Comparison of ENCODE assay signal across 14 cellular contexts in the genomic region with DNA sequence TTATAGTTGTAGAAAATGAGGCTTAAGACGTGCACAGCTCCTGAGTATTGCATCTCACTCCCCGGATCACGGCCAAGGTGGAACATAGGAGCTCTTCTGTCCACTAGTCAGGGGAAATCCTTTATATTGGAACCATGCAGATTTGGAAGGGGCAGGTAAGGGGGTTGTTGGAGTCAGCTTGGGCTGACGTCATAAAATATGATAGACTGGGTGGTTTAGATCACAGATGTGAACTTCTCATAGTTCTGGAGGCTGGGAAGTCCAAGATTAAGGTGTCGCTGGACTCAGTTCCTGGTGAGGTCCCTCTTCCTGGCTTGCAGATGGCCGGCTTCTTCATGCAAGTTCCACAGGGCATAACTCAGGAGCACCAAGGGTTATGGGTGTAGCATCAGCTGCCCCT. TPM values are rescaled to one million over a fixed set of nuclear protein-coding genes. Genes with fewer than 3 reads are reported as not detected.
A peak's percentile ranks its signal among the peaks of the same experiment; 100 is the strongest.
DNase-seq lines count a peak whose midpoint lies in the region; ATAC-seq and TF ChIP-seq lines count a peak whose summit lies in the region.
"Had no signal": no experiment of that assay in that cellular context is flagged by ENCODE, and none has a peak within 500 bp of the region (broad histone marks: within the 10 kb centered on the region; RNA-seq: fewer than 3 reads in every experiment).

No MANE protein-coding gene starts in this region.

- intact Hi-C loops in Caco-2 (cut with micrococcal nuclease; ENCODE audit: unreplicated experiment), result no loop called here

- peaks cover 8 to 61% (median 36%) of the 10 kb centered on the region in 10 experiments for H3K4me1 ChIP-seq in BLaER1 treated with 17β-estradiol and CSF1 and Interleukin-3, amounts not matched to agents 10 nM and 100 nM
- peaks cover 42% of the 10 kb centered on the region for H3K4me1 ChIP-seq in Caco-2

- no peaks in the 10 kb centered on the region for H3K36me3 ChIP-seq in BLaER1 treated with 17β-estradiol and CSF1 and Interleukin-3, amounts not matched to agents 10 nM and 100 nM
- peaks cover 2% of the 10 kb centered on the region; the same call in 1 of the 2 replicates for H3K36me3 ChIP-seq in Caco-2 (ENCODE audit: control insufficient read depth, insufficient read depth, low read length)

- peaks cover 32% of the 10 kb centered on the region for H3K4me1 Mint-ChIP-seq in Caco-2 (ENCODE audit: low read depth, unreplicated experiment)
- H3K4me1 Mint-ChIP-seq in neural crest cell, result peaks cover 42% of the 10 kb centered on the region
- H3K4me1 Mint-ChIP-seq in activated T-helper 17 cell treated with anti-CD3 and anti-CD28 coated beads, Interleukin-2, amount 50 U/mL, for 72 hours, result no peaks in the 10 kb centered on the region

- H3K27ac Mint-ChIP-seq in Caco-2 (ENCODE audit: unreplicated experiment), result peak overlapping the region; percentile 12
- H3K27ac Mint-ChIP-seq in neural crest cell (ENCODE audit: unreplicated experiment), result peak overlapping the region; percentile 10
- H3K27ac Mint-ChIP-seq in activated T-helper 17 cell treated with anti-CD3 and anti-CD28 coated beads, Interleukin-2, amount 50 U/mL, for 72 hours, result no peak overlapping the region
- H3K27ac Mint-ChIP-seq: CD4-positive, alpha-beta memory T cell; GM23338; H9 had no signal

- TF ChIP-seq CTCF in Caco-2 (IDR thresholded peaks at IDR 0.05; ENCODE audit: insufficient read depth in 1 of 2, low read depth in 1 of 2, low read length in 1 of 2, severe bottlenecking in 1 of 2, unreplicated experiment in 1 of 2) (no peak), neural crest cell (conservative IDR thresholded peaks at IDR 0.05) (no peak), GM10266 (IDR thresholded peaks at IDR 0.05; ENCODE audit: control insufficient read depth, insufficient read depth, low read depth, missing control alignments) (no peak)

- no peak for ATAC-seq in activated T-helper 17 cell treated with anti-CD3 and anti-CD28 coated beads, Interleukin-2, amount 50 U/mL, for 72 hours (replicated peaks)
- ATAC-seq: GM23338, HCT116 had no signal

- H3K4me3 ChIP-seq in BLaER1 treated with 17β-estradiol and CSF1 and Interleukin-3, amounts not matched to agents 10 nM and 100 nM, result no peak overlapping the region
- no peak overlapping the region for H3K4me3 ChIP-seq in Caco-2 (ENCODE audit: low read depth, low read length)
- H3K4me3 ChIP-seq: GM23338 had no signal

- H3K27ac ChIP-seq in BLaER1 treated with 17β-estradiol and CSF1 and Interleukin-3, amounts not matched to agents 10 nM and 100 nM, result no peak overlapping the region

- no TSS peak for BruUV-seq in Caco-2 (replicated peaks; lab: Mats Ljungman, UMichigan)

- H3K9me3 Mint-ChIP-seq in Caco-2 (ENCODE audit: unreplicated experiment) (no peaks in the 10 kb centered on the region), neural crest cell (no peaks in the 10 kb centered on the region)
- no peaks in the 10 kb centered on the region for H3K9me3 Mint-ChIP-seq in activated T-helper 17 cell treated with anti-CD3 and anti-CD28 coated beads, Interleukin-2, amount 50 U/mL, for 72 hours
- H3K9me3 Mint-ChIP-seq: CD4-positive, alpha-beta memory T cell; GM23338; H9 had no signal

- H3K9me3 ChIP-seq in BLaER1 treated with 17β-estradiol and CSF1 and Interleukin-3, amounts not matched to agents 10 nM and 100 nM (replicated peaks in 1 of 11), result no peaks in the 10 kb centered on the region
- H3K9me3 ChIP-seq in Caco-2, result no peaks in the 10 kb centered on the region

- H3K9ac ChIP-seq in BLaER1 treated with 17β-estradiol and CSF1 and Interleukin-3, amounts not matched to agents 10 nM and 100 nM, result no peak overlapping the region

- CTCF ChIA-PET in Caco-2 (lab: Charles Lee), result no interaction called here

- POLR2A ChIA-PET in Caco-2 (lab: Charles Lee), result no interaction called here

- H3K27me3 Mint-ChIP-seq in Caco-2 (ENCODE audit: insufficient read depth, unreplicated experiment) (no peaks in the 10 kb centered on the region), neural crest cell (ENCODE audit: low read depth) (peaks cover 29% of the 10 kb centered on the region)
- peaks cover 52% of the 10 kb centered on the region for H3K27me3 Mint-ChIP-seq in activated T-helper 17 cell treated with anti-CD3 and anti-CD28 coated beads, Interleukin-2, amount 50 U/mL, for 72 hours

- peaks cover 7% of the 10 kb centered on the region for H3K36me3 Mint-ChIP-seq in Caco-2 (ENCODE audit: insufficient read depth, unreplicated experiment)
- H3K36me3 Mint-ChIP-seq in neural crest cell (ENCODE audit: low read depth), result peaks cover 3% of the 10 kb centered on the region
- H3K36me3 Mint-ChIP-seq in activated T-helper 17 cell treated with anti-CD3 and anti-CD28 coated beads, Interleukin-2, amount 50 U/mL, for 72 hours (ENCODE audit: low read depth), result no peaks in the 10 kb centered on the region
- H3K36me3 Mint-ChIP-seq: CD4-positive, alpha-beta memory T cell had no signal

- peaks cover 27 to 37% (median 30%) of the 10 kb centered on the region in 11 experiments for H3K27me3 ChIP-seq in BLaER1 treated with 17β-estradiol and CSF1 and Interleukin-3, amounts not matched to agents 10 nM and 100 nM
- no peaks in the 10 kb centered on the region for H3K27me3 ChIP-seq in Caco-2 (replicated peaks; ENCODE audit: control insufficient read depth, insufficient read depth, low read length)

- no peak overlapping the region for H3K4me3 Mint-ChIP-seq in Caco-2 (ENCODE audit: unreplicated experiment)
- H3K4me3 Mint-ChIP-seq in neural crest cell, result peak overlapping the region; percentile 32
- H3K4me3 Mint-ChIP-seq in activated T-helper 17 cell treated with anti-CD3 and anti-CD28 coated beads, Interleukin-2, amount 50 U/mL, for 72 hours, result no peak overlapping the region
- H3K4me3 Mint-ChIP-seq: CD4-positive, alpha-beta memory T cell; GM23338 had no signal

- DNase-seq in Caco-2 (no peak), neural crest cell (ENCODE audit: low read depth, low spot score) (no peak), GM10266 (ENCODE audit: extremely low spot score) (no peak), NCI-H510A treated with DMSO at 0.1 percent for 48 hours (lab: John Stamatoyannopoulos, UW) (no peak)
- DNase-seq: CD4-positive, alpha-beta memory T cell; COR-L47; DMS153; DND-41; GDM1; H9 had no signal

- H3K4me2 ChIP-seq in BLaER1 treated with 17β-estradiol and CSF1 and Interleukin-3, amounts not matched to agents 10 nM and 100 nM, result peak overlapping the region in 8 of 11 experiments; percentile 23 to 76 (median 62); a peak in 9 of 22 replicates
- H3K4me2 ChIP-seq: GM23338 had no signal

- peaks cover 0 to 24% (median 12%) of the 10 kb centered on the region in 11 experiments; a peak in 12 of 22 replicates for H4K20me1 ChIP-seq in BLaER1 treated with 17β-estradiol and CSF1 and Interleukin-3, amounts not matched to agents 10 nM and 100 nM

RNA-seq across cellular contexts. Expression of a gene that starts 5.6 kb away (rescaled TPM):
- 10.1 and 12.8 TPM in 2 replicates for total RNA-seq in Caco-2 (2022)
- 38.4 and 38.9 TPM in 2 replicates for total RNA-seq in neural crest cell
- not detected for total RNA-seq in activated T-helper 17 cell treated with anti-CD3 and anti-CD28 coated beads, Interleukin-2, amount 50 U/mL, for 72 hours
- total RNA-seq: CD4-positive, alpha-beta memory T cell had no signal

Comparison
In these comparisons a context has a peak if more than half of its experiments do, and no peak if none do; other contexts are left out.
1. RNA of a gene that starts 5.6 kb away (total RNA-seq): 38.4 to 38.9 TPM in neural crest cell and 10.1 to 12.8 TPM in Caco-2; not detected in activated T-helper 17 cell treated with anti-CD3 and anti-CD28 coated beads, Interleukin-2, amount 50 U/mL, for 72 hours; every median in the first group is over 10 times any median in the second.